16 cellular contexts compared by ENCODE assay signal in genomic region chr1:41331546-41331917, GRCh38. TPM values are rescaled to one million over a fixed set of nuclear protein-coding genes. Genes with fewer than 3 reads are reported as not detected.
DNase-seq lines count a peak whose midpoint lies in the region; ATAC-seq and TF ChIP-seq lines count a peak whose summit lies in the region.
"Had no signal": no experiment of that assay in that cellular context is flagged by ENCODE, and none has a peak within 500 bp of the region (broad histone marks: within the 10 kb centered on the region; RNA-seq: fewer than 3 reads in every experiment).

No MANE protein-coding gene starts in this region.

- in situ Hi-C loops in Panc1 (cut with HindIII; ENCODE audit: low pct_unique_long_range_greater_than_20kb, low sequenced_read_pairs) = no loop called here
- in situ Hi-C loops in brain microvascular endothelial cell (cut with HindIII; ENCODE audit: low pct_ligation_motif_present, low sequenced_read_pairs) = no loop called here

- no peak overlapping the region for H3K4me3 ChIP-seq in Panc1 (ENCODE audit: low read depth in 2 of 2, low read length in 2 of 2)
- H3K4me3 ChIP-seq in iPS-18a (ENCODE audit: low read length) = peak overlapping the region; percentile 18
- no peak overlapping the region for H3K4me3 ChIP-seq in brain microvascular endothelial cell (ENCODE audit: low read depth, low read length)
- H3K4me3 ChIP-seq: HAP-1, SJCRH30 had no signal

- H3K27me3 ChIP-seq in Panc1 (ENCODE audit: control insufficient read depth, insufficient read depth, low read length) = no peaks in the 10 kb centered on the region
- no peaks in the 10 kb centered on the region for H3K27me3 ChIP-seq in iPS-18a (ENCODE audit: control insufficient read depth, insufficient read depth, low read length)
- no peaks in the 10 kb centered on the region for H3K27me3 ChIP-seq in brain microvascular endothelial cell (replicated peaks)
- H3K27me3 ChIP-seq: SJCRH30 had no signal

- no peak overlapping the region for H3K9ac ChIP-seq in iPS-18a (ENCODE audit: low read length)

- no TSS peak for BruUV-seq in Panc1 (replicated peaks; lab: Mats Ljungman, UMichigan)

- TF ChIP-seq CTCF in Panc1 (IDR thresholded peaks at IDR 0.05) (peak; percentile 19; the same call in 1 of the 2 replicates), brain microvascular endothelial cell (IDR thresholded peaks at IDR 0.05; ENCODE audit: low read depth, low read length, missing control alignments) (no peak)

- DNase-seq in activated CD8-positive, alpha-beta memory T cell treated with anti-CD3 and anti-CD28 coated beads, Interleukin-2, amount 50 U/mL, for 48 hours = peak; percentile 1
- DNase-seq in activated CD8-positive, alpha-beta memory T cell treated with anti-CD3 and anti-CD28 coated beads for 24 hours = no peak
- DNase-seq in Panc1 (ENCODE audit: low read depth, low spot score) (no peak), posterior cingulate gyrus (no peak), brain microvascular endothelial cell (no peak), left cardiac atrium (no peak)
- DNase-seq: Karpas-422, MV-4-11, NCI-H1105 treated with DMSO at 0.1 percent for 48 hours, NCI-H2081 treated with DMSO at 0.1 percent for 48 hours, NCI-H2171 treated with DMSO at 0.1 percent for 48 hours, NCI-H524 treated with DMSO at 0.1 percent for 48 hours had no signal

- H3K36me3 ChIP-seq in Panc1 (ENCODE audit: control insufficient read depth, insufficient read depth, low read length) = no peaks in the 10 kb centered on the region
- H3K36me3 ChIP-seq in iPS-18a (ENCODE audit: control insufficient read depth, low read depth, low read length) = no peaks in the 10 kb centered on the region
- no peaks in the 10 kb centered on the region for H3K36me3 ChIP-seq in brain microvascular endothelial cell (replicated peaks)
- H3K36me3 ChIP-seq: HAP-1, SJCRH30 had no signal

- ATAC-seq in Panc1 (no peak), left cardiac atrium (no peak)

- H3K27ac ChIP-seq in Panc1 (ENCODE audit: low read length) (no peak overlapping the region), iPS-18a (ENCODE audit: low read length) (no peak overlapping the region), brain microvascular endothelial cell (no peak overlapping the region)

- H3K4me1 ChIP-seq in Panc1 (ENCODE audit: control insufficient read depth, insufficient read depth, low read length) (no peaks in the 10 kb centered on the region; the same call in 1 of the 2 replicates), iPS-18a (ENCODE audit: control insufficient read depth, low read depth, low read length) (peaks cover 3% of the 10 kb centered on the region)

- POLR2A ChIA-PET in Panc1 (lab: Charles Lee) = no interaction called here

- intact Hi-C loops in Panc1 (cut with micrococcal nuclease; ENCODE audit: unreplicated experiment) (no loop called here), posterior cingulate gyrus (cut with DNase I) (no loop called here), left cardiac atrium (cut with DNase I) (no loop called here)

- CTCF ChIA-PET in Panc1 (lab: Charles Lee) = interaction anchor here (0.8 kb wide), 1 partner anchor 87 kb away, joined by 3 read pairs; no protein-coding TSS in a partner anchor

- no peaks in the 10 kb centered on the region for H3K9me3 ChIP-seq in Panc1 (ENCODE audit: control insufficient read depth, insufficient read depth, low read depth, low read length)
- H3K9me3 ChIP-seq in iPS-18a (ENCODE audit: control insufficient read depth, low read depth, low read length) = no peaks in the 10 kb centered on the region

RNA-seq across cellular contexts. Expression of gene FOXO6, which starts 29.7 kb away (rescaled TPM):
- total RNA-seq in Panc1 (2021; ENCODE audit: unreplicated experiment) (2.5 TPM), left cardiac atrium (1 to 10 TPM; 1.8 to 2.9 TPM)
- 4.4 TPM for polyA plus RNA-seq in Panc1 (2012; ENCODE audit: insufficient read length)
- polyA plus RNA-seq: IgD-negative memory B cell had no signal
